ENCODE assay signal across 13 cellular contexts in the genomic region with DNA sequence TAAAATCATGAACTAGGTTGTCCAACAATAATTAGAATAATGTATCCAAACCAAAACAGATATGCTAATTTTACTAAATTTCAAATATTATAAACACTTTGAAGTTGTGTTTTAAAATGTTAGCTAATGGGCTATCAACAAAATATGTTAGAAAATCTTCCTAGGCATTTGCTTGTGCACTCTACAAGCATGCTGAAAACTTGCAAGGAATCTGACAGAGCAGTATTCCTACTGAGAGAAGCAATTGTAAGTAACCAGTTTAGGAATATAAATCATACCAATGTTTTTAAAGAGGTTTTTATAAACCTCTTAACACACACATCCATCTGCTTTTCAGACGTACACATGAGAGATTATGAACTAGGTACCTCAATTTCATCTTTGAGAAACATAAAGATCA.
A peak's percentile ranks its signal among the peaks of the same experiment; 100 is the strongest.
DNase-seq lines count a peak whose midpoint lies in the region; FAIRE-seq lines count a peak whose summit lies in the region.
"Had no signal": no experiment of that assay in that cellular context is flagged by ENCODE, and none has a peak within 500 bp of the region (broad histone marks: within the 10 kb centered on the region; RNA-seq: fewer than 3 reads in every experiment).

No MANE protein-coding gene starts in this region.

- H3K56ac ChIP-seq in mesendoderm (ENCODE audit: low read length): no peak overlapping the region

- H3K27ac ChIP-seq in angular gyrus (ENCODE audit: low read depth, low read length) (peak overlapping the region; percentile 91), substantia nigra (ENCODE audit: low read depth, low read length, poor library complexity, severe bottlenecking) (peak overlapping the region; percentile 88), mesendoderm (ENCODE audit: low read depth, low read length) (no peak overlapping the region)
- H3K27ac ChIP-seq: C4-2B had no signal

- H2BK120ac ChIP-seq in mesendoderm (ENCODE audit: low read depth, low read length): no peak overlapping the region

- no peak overlapping the region for H3K4me3 ChIP-seq in mesendoderm (ENCODE audit: low read length)

- H4K8ac ChIP-seq in mesendoderm (ENCODE audit: low read depth, low read length): no peak overlapping the region

- no peak overlapping the region for H3K9ac ChIP-seq in mesendoderm (ENCODE audit: low read length)
- H3K9ac ChIP-seq: SK-N-SH had no signal

- no peak overlapping the region for H2BK5ac ChIP-seq in mesendoderm (ENCODE audit: low read length)

- no peak overlapping the region for H3K23ac ChIP-seq in mesendoderm (ENCODE audit: low read length)

- no peak overlapping the region for H2BK15ac ChIP-seq in mesendoderm (replicated peaks; ENCODE audit: low read depth)

- H3K79me1 ChIP-seq in mesendoderm (ENCODE audit: low read length): no peaks in the 10 kb centered on the region

- no CpG with 5 or more reads among the region's 1 CpG for WGBS in mesendoderm (ENCODE audit: extremely low coverage, insufficient coverage, low lambda C conversion rate)

- H3K4me2 ChIP-seq in mesendoderm (ENCODE audit: low read length): no peak overlapping the region
- H3K4me2 ChIP-seq: SK-N-SH had no signal

- H3K36me3 ChIP-seq in mesendoderm (ENCODE audit: control insufficient read depth, insufficient read depth, low read length): no peaks in the 10 kb centered on the region

- H3K79me2 ChIP-seq in mesendoderm (ENCODE audit: control insufficient read depth, insufficient read depth, low read length): no peaks in the 10 kb centered on the region

- H3K4me1 ChIP-seq in mesendoderm (ENCODE audit: control insufficient read depth, low read depth, low read length): no peaks in the 10 kb centered on the region

- no peak overlapping the region for H2AK5ac ChIP-seq in mesendoderm (ENCODE audit: low read length)

- no peaks in the 10 kb centered on the region for H3K27me3 ChIP-seq in mesendoderm (ENCODE audit: insufficient read depth, low read length, poor library complexity)

- no peak overlapping the region for H3K4ac ChIP-seq in mesendoderm (ENCODE audit: low read depth, low read length)

- FAIRE-seq in frontal cortex (lab: Jason Lieb, UNC): peak; percentile 64
- FAIRE-seq: H54 had no signal

- H4K5ac ChIP-seq in mesendoderm (ENCODE audit: low read length): no peak overlapping the region

- no peak overlapping the region for H3K18ac ChIP-seq in mesendoderm (ENCODE audit: low read length)

- DNase-seq in NCI-H2107 treated with DMSO at 0.1 percent for 48 hours (lab: John Stamatoyannopoulos, UW; ENCODE audit: unreplicated experiment) (peak; percentile 69), NCI-H2107 (lab: John Stamatoyannopoulos, UW) (no peak), frontal cortex (ENCODE audit: low spot score in 2 of 2) (no peak), substantia nigra (lab: John Stamatoyannopoulos, UW) (no peak), HuH-7.5 (ENCODE audit: low spot score) (no peak), mesendoderm (no peak), GOT3 (lab: John Stamatoyannopoulos, UW) (no peak)
- DNase-seq: 8988T, NCI-H2227 treated with DMSO at 0.1 percent for 48 hours, SK-N-SH had no signal
